ENCODE assay signal across 8 cellular contexts in the genomic region with DNA sequence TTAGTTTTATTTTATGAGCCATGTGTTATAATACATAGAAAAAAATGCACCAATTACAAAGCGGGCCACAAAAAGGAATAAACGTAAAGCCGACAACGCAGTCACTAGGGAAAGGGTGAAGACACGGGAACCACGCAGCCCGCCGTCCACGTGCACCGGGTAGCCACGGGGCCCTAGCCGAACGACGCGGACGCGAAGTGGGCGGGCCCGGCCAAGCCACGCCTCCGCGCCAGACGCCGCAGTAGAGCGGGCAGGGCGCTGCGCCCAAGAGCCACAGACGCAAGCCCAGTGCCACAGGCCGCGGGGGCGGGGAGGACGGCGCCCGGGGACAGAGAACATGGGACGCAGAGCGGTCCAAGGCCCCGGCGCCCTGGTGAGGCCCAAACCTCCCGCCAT. TPM values are rescaled to one million over a fixed set of nuclear protein-coding genes. Genes with fewer than 3 reads are reported as not detected.
DNase-seq lines count a peak whose midpoint lies in the region; ATAC-seq and TF ChIP-seq lines count a peak whose summit lies in the region.

A gene with protein sequence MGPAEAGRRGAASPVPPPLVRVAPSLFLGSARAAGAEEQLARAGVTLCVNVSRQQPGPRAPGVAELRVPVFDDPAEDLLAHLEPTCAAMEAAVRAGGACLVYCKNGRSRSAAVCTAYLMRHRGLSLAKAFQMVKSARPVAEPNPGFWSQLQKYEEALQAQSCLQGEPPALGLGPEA (plus strand): TSS at position 274 of the 396 bp plus-strand sequence. CDS start 328 bp downstream, outside the sequence.

- H3K27me3 ChIP-seq in right atrium auricular region (no peaks in the 10 kb centered on the region), vagina (no peaks in the 10 kb centered on the region)

- H3K4me3 ChIP-seq in GM12875 (ENCODE audit: low read depth, low read length) (peak within 1 kb of the TSS; percentile 78), right atrium auricular region (peak within 1 kb of the TSS; percentile 91 to 93), vagina (peak within 1 kb of the TSS; percentile 95 to 97)

- H3K27ac ChIP-seq in right atrium auricular region (peak within 1 kb of the TSS; percentile 100), vagina (peak within 1 kb of the TSS; percentile 99)

- ATAC-seq in HG02571 (IDR thresholded peaks at IDR 0.05; ENCODE audit: unreplicated experiment): peak; percentile 56

- no peaks in the 10 kb centered on the region for H3K9me3 ChIP-seq in right atrium auricular region
- no peaks in the 10 kb centered on the region for H3K9me3 ChIP-seq in vagina

- TF ChIP-seq POLR2A in vagina (IDR thresholded peaks at IDR 0.05): peak in 1 of 2 donors; percentile 84

- no peak for TF ChIP-seq CTCF in GM12875 (IDR thresholded peaks at IDR 0.05; ENCODE audit: borderline replicate concordance, insufficient read depth, low read depth, low read length)
- no peak for TF ChIP-seq CTCF in right atrium auricular region (IDR thresholded peaks at IDR 0.05)
- no peak for TF ChIP-seq CTCF in vagina (IDR thresholded peaks at IDR 0.05)

- DNase-seq in NCI-H1048 (lab: John Stamatoyannopoulos, UW) (peak; percentile 68), T-helper 1 cell (peak; percentile 79 to 93 (median 86)), amniotic epithelial cell (ENCODE audit: low read depth) (peak; percentile 77), right atrium auricular region (ENCODE audit: low spot score) (peak; percentile 93), pulmonary artery endothelial cell (ENCODE audit: low read depth, low spot score) (peak; percentile 51), vagina (ENCODE audit: extremely low spot score in 2 of 2) (no peak)

- H3K36me3 ChIP-seq in right atrium auricular region (no peaks in the 10 kb centered on the region), vagina (no peaks in the 10 kb centered on the region)

- intact Hi-C loops in vagina (cut with DNase I): no loop called here

- H3K4me1 ChIP-seq in right atrium auricular region: peaks cover 0 to 47% of the 10 kb centered on the region in 2 donors
- H3K4me1 ChIP-seq in vagina: peaks cover 51% of the 10 kb centered on the region

RNA-seq across cellular contexts. Expression of the gene that starts here (rescaled TPM):
- 10 to 100 TPM; 12.0 to 17.5 TPM for total RNA-seq in right atrium auricular region
- 1.8 and 2.2 TPM in 2 replicates for total RNA-seq in pulmonary artery endothelial cell
- 5.9 TPM for total RNA-seq in vagina

Comparison
In these comparisons a context has a peak if more than half of its experiments do, and no peak if none do; other contexts are left out.
1. DNase-seq: peak in NCI-H1048 (single experiment), T-helper 1 cell (5 of 5), amniotic epithelial cell (single experiment), right atrium auricular region (single experiment) and pulmonary artery endothelial cell (single experiment); none in vagina (0 of 2).
2. Peak in every context shown above with its lines, with median percentiles within 50 percentile points of each other: H3K4me3 ChIP-seq.